ENCODE assay signal across 1 cellular context in genomic region chr16:85399583-85400284, GRCh38.
TF ChIP-seq lines count a peak whose summit lies in the region.

No MANE protein-coding gene starts in this region.

TF ChIP-seq in HepG2, 621 proteins besides CTCF, POLR2A, EP300 and RAD21 (continued from another document):
- TF ChIP-seq ZMAT3 (CRISPR knock-in tag; conservative IDR thresholded peaks at IDR 0.05) (no peak), ZNF343 (CRISPR knock-in tag; IDR thresholded peaks at IDR 0.05) (no peak), ZBTB4 (CRISPR knock-in tag; IDR thresholded peaks at IDR 0.05; ENCODE audit: borderline replicate concordance) (no peak), MTA1 (CRISPR knock-in tag; IDR thresholded peaks at IDR 0.05; ENCODE audit: borderline replicate concordance) (peak; percentile 74; the same call in 1 of the 2 replicates), PAXIP1 (CRISPR knock-in tag; conservative IDR thresholded peaks at IDR 0.05) (peak; percentile 39), ZNF547 (CRISPR knock-in tag; IDR thresholded peaks at IDR 0.05) (peak; percentile 26; the same call in 1 of the 2 replicates), ZFX (CRISPR knock-in tag; IDR thresholded peaks at IDR 0.05; ENCODE audit: low read depth) (peak; percentile 49), REL (CRISPR knock-in tag; conservative IDR thresholded peaks at IDR 0.05) (no peak), FOXA1 (IDR thresholded peaks at IDR 0.05) (no peak), FOXA1 (CRISPR knock-in tag; IDR thresholded peaks at IDR 0.05) (0 out of 2 replicates have a peak, but pooled peaks have one; percentile 22), ZNF687 (CRISPR knock-in tag; IDR thresholded peaks at IDR 0.05) (peak; percentile 64), ZNF335 (CRISPR knock-in tag; IDR thresholded peaks at IDR 0.05) (no peak), ZNF160 (CRISPR knock-in tag; IDR thresholded peaks at IDR 0.05) (0 out of 2 replicates have a peak, but pooled peaks have one; percentile 29), TBX2 (CRISPR knock-in tag; IDR thresholded peaks at IDR 0.05; ENCODE audit: borderline replicate concordance) (peak; percentile 23; the same call in 1 of the 2 replicates), SRY (CRISPR knock-in tag; IDR thresholded peaks at IDR 0.05) (0 out of 2 replicates have a peak, but pooled peaks have one; percentile 21), SMARCC2 (IDR thresholded peaks at IDR 0.05) (no peak), ZNF18 (CRISPR knock-in tag; IDR thresholded peaks at IDR 0.05; ENCODE audit: insufficient replicate concordance) (peak; percentile 39)
